Comparison of ENCODE assay signal across 13 cellular contexts in genomic region chr5:10592598-10592997, GRCh38. TPM values are rescaled to one million over a fixed set of nuclear protein-coding genes. Genes with fewer than 3 reads are reported as not detected.
DNase-seq lines count a peak whose midpoint lies in the region; ATAC-seq and TF ChIP-seq lines count a peak whose summit lies in the region.
"Had no signal": no experiment of that assay in that cellular context is flagged by ENCODE, and none has a peak within 500 bp of the region (broad histone marks: within the 10 kb centered on the region; RNA-seq: fewer than 3 reads in every experiment).

No MANE protein-coding gene starts in this region.

- in situ Hi-C loops in G401 (cut with HindIII; ENCODE audit: low sequenced_read_pairs) = no loop called here

- H3K4me3 Mint-ChIP-seq in glutamatergic neuron (ENCODE audit: unreplicated experiment) = peak overlapping the region; percentile 18
- H3K4me3 Mint-ChIP-seq: stimulated activated naive CD8-positive, alpha-beta T cell treated with anti-CD3 and anti-CD28 coated beads, Interleukin-15, Interleukin-2, amounts not matched to agents 100 ng/mL and 50 ng/mL, for 24 hours had no signal

- H3K4me3 ChIP-seq in suprapubic skin = no peak overlapping the region

- no peak for TF ChIP-seq EP300 in suprapubic skin (IDR thresholded peaks at IDR 0.05)

- DNase-seq in glutamatergic neuron (no peak), epidermal melanocyte (ENCODE audit: insufficient read length, low spot score) (no peak), C1 segment of cervical spinal cord (lab: John Stamatoyannopoulos, UW) (no peak), suprapubic skin (ENCODE audit: low spot score in 2 of 2) (no peak), G401 (ENCODE audit: low spot score) (no peak)
- DNase-seq: activated effector memory CD4-positive, alpha-beta T cell treated with anti-CD3 and anti-CD28 coated beads, Interleukin-2, amount 50 U/mL, for 16 hours; left cardiac atrium; occipital lobe had no signal

- H3K4me1 ChIP-seq in suprapubic skin = peaks cover 29% of the 10 kb centered on the region

- peak overlapping the region; percentile 50 for H3K27ac Mint-ChIP-seq in glutamatergic neuron (ENCODE audit: unreplicated experiment)
- H3K27ac Mint-ChIP-seq: stimulated activated naive CD8-positive, alpha-beta T cell treated with anti-CD3 and anti-CD28 coated beads, Interleukin-15, Interleukin-2, amounts not matched to agents 100 ng/mL and 50 ng/mL, for 24 hours had no signal

- H3K4me1 Mint-ChIP-seq in glutamatergic neuron (ENCODE audit: low read depth, unreplicated experiment) = peaks cover 59% of the 10 kb centered on the region

- H3K36me3 ChIP-seq in suprapubic skin = no peaks in the 10 kb centered on the region

- H3K9me3 Mint-ChIP-seq in glutamatergic neuron (ENCODE audit: unreplicated experiment) = peaks cover 29% of the 10 kb centered on the region

- TF ChIP-seq CTCF in glutamatergic neuron (IDR thresholded peaks at IDR 0.05; ENCODE audit: partially characterized antibody, unreplicated experiment) (no peak), suprapubic skin (IDR thresholded peaks at IDR 0.05) (no peak)

- H3K9me3 ChIP-seq in suprapubic skin = no peaks in the 10 kb centered on the region

- ATAC-seq in GM18870 (IDR thresholded peaks at IDR 0.05; ENCODE audit: unreplicated experiment) (peak; percentile 53), GM21717 (IDR thresholded peaks at IDR 0.05; ENCODE audit: unreplicated experiment) (peak; percentile 71), HG03280 (IDR thresholded peaks at IDR 0.05; ENCODE audit: unreplicated experiment) (peak; percentile 44)
- ATAC-seq: left cardiac atrium had no signal

- no peaks in the 10 kb centered on the region for H3K27me3 ChIP-seq in suprapubic skin

- H3K36me3 Mint-ChIP-seq in glutamatergic neuron (ENCODE audit: unreplicated experiment) = no peaks in the 10 kb centered on the region

- H3K27ac ChIP-seq in suprapubic skin = no peak overlapping the region
- H3K27ac ChIP-seq: VCaP had no signal

- peaks cover 4% of the 10 kb centered on the region for H3K27me3 Mint-ChIP-seq in glutamatergic neuron (ENCODE audit: unreplicated experiment)

- no peak for TF ChIP-seq POLR2A in suprapubic skin (IDR thresholded peaks at IDR 0.05)

RNA-seq across cellular contexts. Expression of gene ANKRD33B, which starts 28.7 kb away (rescaled TPM):
- total RNA-seq in glutamatergic neuron (ENCODE audit: unreplicated experiment) (14.5 TPM), suprapubic skin (10 to 100 TPM; 16.7 to 27.0 (median 24.8) TPM)
- 5.0 and 7.4 TPM in 2 replicates for total RNA-seq in G401 (2014; rRNA removed; shearing (Covaris generic))
